Comparison of ENCODE assay signal across 13 cellular contexts in genomic region chr12:9951026-9951652, GRCh38. TPM values are rescaled to one million over a fixed set of nuclear protein-coding genes. Genes with fewer than 3 reads are reported as not detected.
DNase-seq lines count a peak whose midpoint lies in the region; ATAC-seq and TF ChIP-seq lines count a peak whose summit lies in the region.
"Had no signal": no experiment of that assay in that cellular context is flagged by ENCODE, and none has a peak within 500 bp of the region (broad histone marks: within the 10 kb centered on the region; RNA-seq: fewer than 3 reads in every experiment).

No MANE protein-coding gene starts in this region.

- CTCF ChIA-PET in CD4-positive, alpha-beta memory T cell (lab: Charles Lee; ENCODE audit: partially characterized antibody): interaction anchor here (1.0 kb wide), 1 partner anchor 33 kb away, joined by 4 read pairs; no protein-coding TSS in a partner anchor
- CTCF ChIA-PET in activated CD4-positive, alpha-beta memory T cell treated with anti-CD3 and anti-CD28 coated beads for 36 hours (lab: Charles Lee): interaction anchor here (1.1 to 1.7 kb wide), 2 partner anchors 188 to 190 kb away, joined by 3 to 6 read pairs; no protein-coding TSS in a partner anchor

- peak; percentile 36 to 61 (median 49) for DNase-seq in CD4-positive, alpha-beta memory T cell
- peak; percentile 57 for DNase-seq in activated CD4-positive, alpha-beta memory T cell treated with anti-CD3 and anti-CD28 coated beads for 36 hours
- DNase-seq in mucosa of descending colon: no peak
- DNase-seq in Karpas-422: no peak
- DNase-seq in posterior cingulate gyrus: no peak
- DNase-seq in activated CD4-positive, CD25-positive, alpha-beta regulatory T cell treated with anti-CD3 and anti-CD28 coated beads, Interleukin-2, amount 50 U/mL, for 72 hours: no peak
- DNase-seq: Caco-2 had no signal

- no peaks in the 10 kb centered on the region for H3K9me3 Mint-ChIP-seq in CD4-positive, alpha-beta memory T cell
- H3K9me3 Mint-ChIP-seq in activated CD4-positive, alpha-beta memory T cell treated with anti-CD3 and anti-CD28 coated beads for 36 hours: no peaks in the 10 kb centered on the region

- no peaks in the 10 kb centered on the region for H4K20me1 ChIP-seq in Karpas-422 (ENCODE audit: insufficient read depth, low read depth, low read length)

- TF ChIP-seq CTCF in mucosa of descending colon (IDR thresholded peaks at IDR 0.05): no peak

- no peaks in the 10 kb centered on the region for H3K9me3 ChIP-seq in CD4-positive, alpha-beta memory T cell (ENCODE audit: control insufficient read depth in 1 of 2, low read length in 2 of 2)
- H3K9me3 ChIP-seq in mucosa of descending colon: no peaks in the 10 kb centered on the region
- H3K9me3 ChIP-seq in Karpas-422 (ENCODE audit: low read length): no peaks in the 10 kb centered on the region
- H3K9me3 ChIP-seq: Caco-2 had no signal

- H3K36me3 Mint-ChIP-seq in CD4-positive, alpha-beta memory T cell: no peaks in the 10 kb centered on the region
- H3K36me3 Mint-ChIP-seq in activated CD4-positive, alpha-beta memory T cell treated with anti-CD3 and anti-CD28 coated beads for 36 hours: no peaks in the 10 kb centered on the region

- peaks cover 32% of the 10 kb centered on the region for H3K4me1 ChIP-seq in CD4-positive, alpha-beta memory T cell (ENCODE audit: insufficient read depth, low read length)
- H3K4me1 ChIP-seq in mucosa of descending colon (ENCODE audit: low read depth): no peaks in the 10 kb centered on the region
- no peaks in the 10 kb centered on the region for H3K4me1 ChIP-seq in Karpas-422 (ENCODE audit: low read length)
- H3K4me1 ChIP-seq: Caco-2 had no signal

- no peaks in the 10 kb centered on the region for H3K79me2 ChIP-seq in Karpas-422 (ENCODE audit: low read length)
- H3K79me2 ChIP-seq: hepatocyte had no signal

- H3K4me2 ChIP-seq in Karpas-422 (ENCODE audit: low read depth, low read length, poor library complexity, severe bottlenecking): no peak overlapping the region
- H3K4me2 ChIP-seq: hepatocyte had no signal

- no peaks in the 10 kb centered on the region for H3K36me3 ChIP-seq in CD4-positive, alpha-beta memory T cell (ENCODE audit: insufficient read depth, low read length)
- H3K36me3 ChIP-seq in mucosa of descending colon (ENCODE audit: low read depth): no peaks in the 10 kb centered on the region
- H3K36me3 ChIP-seq in Karpas-422 (ENCODE audit: insufficient read depth, low read length): no peaks in the 10 kb centered on the region

- H3K9me2 ChIP-seq in Karpas-422 (replicated peaks; ENCODE audit: insufficient read depth, low read length): no peaks in the 10 kb centered on the region

- no peak overlapping the region for H2AFZ ChIP-seq in Karpas-422 (ENCODE audit: low read length)
- H2AFZ ChIP-seq: hepatocyte had no signal

- POLR2A ChIA-PET in CD4-positive, alpha-beta memory T cell (lab: Charles Lee; ENCODE audit: partially characterized antibody): no interaction called here
- POLR2A ChIA-PET in activated CD4-positive, alpha-beta memory T cell treated with anti-CD3 and anti-CD28 coated beads for 36 hours (lab: Charles Lee): no interaction called here

- no peaks in the 10 kb centered on the region for H3K27me3 Mint-ChIP-seq in CD4-positive, alpha-beta memory T cell
- no peaks in the 10 kb centered on the region for H3K27me3 Mint-ChIP-seq in activated CD4-positive, alpha-beta memory T cell treated with anti-CD3 and anti-CD28 coated beads for 36 hours

- peak overlapping the region in 6 of 8 donors; percentile 7 to 73 (median 30) for H3K4me3 Mint-ChIP-seq in CD4-positive, alpha-beta memory T cell
- H3K4me3 Mint-ChIP-seq in activated CD4-positive, alpha-beta memory T cell treated with anti-CD3 and anti-CD28 coated beads for 36 hours: no peak overlapping the region

- intact Hi-C loops in CD4-positive, alpha-beta memory T cell (cut with micrococcal nuclease): no loop called here
- intact Hi-C loops in activated CD4-positive, alpha-beta memory T cell treated with anti-CD3 and anti-CD28 coated beads for 36 hours (cut with micrococcal nuclease): no loop called here
- intact Hi-C loops in mucosa of descending colon (cut with DNase I, micrococcal nuclease) (no loop called here), posterior cingulate gyrus (cut with DNase I) (no loop called here)

- TF ChIP-seq POLR2A in GM18505 (IDR thresholded peaks at IDR 0.05; ENCODE audit: borderline replicate concordance, extremely low read depth, insufficient read depth, insufficient read length): no peak

- H3K4me3 ChIP-seq in CD4-positive, alpha-beta memory T cell (ENCODE audit: low read length in 2 of 2): no peak overlapping the region
- H3K4me3 ChIP-seq in mucosa of descending colon (no peak overlapping the region), Karpas-422 (ENCODE audit: low read length) (no peak overlapping the region)
- H3K4me3 ChIP-seq: coronary artery, hepatocyte had no signal

- H3K4me1 Mint-ChIP-seq in CD4-positive, alpha-beta memory T cell: peaks cover 25 to 34% (median 29%) of the 10 kb centered on the region in 4 donors
- H3K4me1 Mint-ChIP-seq in activated CD4-positive, alpha-beta memory T cell treated with anti-CD3 and anti-CD28 coated beads for 36 hours (ENCODE audit: low read depth): peaks cover 38% of the 10 kb centered on the region

- no peak overlapping the region for H3K9ac ChIP-seq in Karpas-422 (ENCODE audit: low read length)

- H3K27me3 ChIP-seq in CD4-positive, alpha-beta memory T cell (ENCODE audit: insufficient read depth, low read length): no peaks in the 10 kb centered on the region
- no peaks in the 10 kb centered on the region for H3K27me3 ChIP-seq in Karpas-422 (ENCODE audit: low read length)
- H3K27me3 ChIP-seq: hepatocyte had no signal

- peak; percentile 40 for ATAC-seq in HG03108 (IDR thresholded peaks at IDR 0.05; ENCODE audit: unreplicated experiment)
- ATAC-seq in mucosa of descending colon: peak; percentile 64
- no peak for ATAC-seq in GM18505 (IDR thresholded peaks at IDR 0.05; ENCODE audit: unreplicated experiment)
- ATAC-seq: HepG2 had no signal

- no peak overlapping the region for H3K27ac ChIP-seq in CD4-positive, alpha-beta memory T cell (ENCODE audit: low read depth, low read length)
- no peak overlapping the region for H3K27ac ChIP-seq in Karpas-422 (ENCODE audit: low read length)
- H3K27ac ChIP-seq: coronary artery, hepatocyte had no signal

- H3K27ac Mint-ChIP-seq in CD4-positive, alpha-beta memory T cell: peak overlapping the region in 6 of 7 donors; percentile 22 to 65 (median 49)
- H3K27ac Mint-ChIP-seq in activated CD4-positive, alpha-beta memory T cell treated with anti-CD3 and anti-CD28 coated beads for 36 hours: peak overlapping the region; percentile 52

RNA-seq across cellular contexts. Expression of gene CLEC2A, which starts 19.0 kb away (rescaled TPM):
- total RNA-seq in CD4-positive, alpha-beta memory T cell: not detected
- not detected for polyA plus RNA-seq in CD4-positive, alpha-beta memory T cell
- not detected for total RNA-seq in activated CD4-positive, alpha-beta memory T cell treated with anti-CD3 and anti-CD28 coated beads for 36 hours
- total RNA-seq in mucosa of descending colon: not detected
- total RNA-seq in Karpas-422 (2014; rRNA removed; shearing (Covaris generic); ENCODE audit: low replicate concordance): not detected in 2 replicates
- total RNA-seq: Caco-2, hepatocyte, HepG2, ureter had no signal
- polyA plus RNA-seq: hepatocyte, HepG2 had no signal

RNA-seq across cellular contexts. Expression of gene CLEC12A, which starts 20.1 kb away (rescaled TPM):
- total RNA-seq in CD4-positive, alpha-beta memory T cell: under 1 TPM in 1 of 2 experiments, not detected in 1; 0.22 TPM
- polyA plus RNA-seq in CD4-positive, alpha-beta memory T cell: not detected
- total RNA-seq in activated CD4-positive, alpha-beta memory T cell treated with anti-CD3 and anti-CD28 coated beads for 36 hours: not detected
- total RNA-seq in mucosa of descending colon: 1 to 10 TPM in 1 of 3 donors, under 1 TPM in 2; 0.41 to 2.6 (median 0.89) TPM
- not detected in 2 replicates for total RNA-seq in Karpas-422 (2014; rRNA removed; shearing (Covaris generic); ENCODE audit: low replicate concordance)
- total RNA-seq: Caco-2, HepG2 had no signal
- polyA plus RNA-seq: HepG2 had no signal

RNA-seq across cellular contexts. Expression of gene CLEC1B, which starts 47.8 kb away (rescaled TPM):
- total RNA-seq in CD4-positive, alpha-beta memory T cell: not detected
- not detected for polyA plus RNA-seq in CD4-positive, alpha-beta memory T cell
- total RNA-seq in activated CD4-positive, alpha-beta memory T cell treated with anti-CD3 and anti-CD28 coated beads for 36 hours: not detected
- not detected for total RNA-seq in mucosa of descending colon
- total RNA-seq in Karpas-422 (2014; rRNA removed; shearing (Covaris generic); ENCODE audit: low replicate concordance): not detected in 2 replicates
- total RNA-seq: Caco-2, HepG2, ureter had no signal
- polyA plus RNA-seq: HepG2 had no signal

RNA-seq across cellular contexts. Expression of gene CLEC12B, which starts 59.3 kb away (rescaled TPM):
- total RNA-seq in CD4-positive, alpha-beta memory T cell: not detected
- not detected for polyA plus RNA-seq in CD4-positive, alpha-beta memory T cell
- total RNA-seq in activated CD4-positive, alpha-beta memory T cell treated with anti-CD3 and anti-CD28 coated beads for 36 hours: not detected
- total RNA-seq in mucosa of descending colon: not detected
- not detected in 2 replicates for total RNA-seq in Karpas-422 (2014; rRNA removed; shearing (Covaris generic); ENCODE audit: low replicate concordance)
- total RNA-seq: Caco-2, hepatocyte, HepG2, ureter had no signal
- polyA plus RNA-seq: hepatocyte, HepG2 had no signal

Comparison
In these comparisons a context has a peak if more than half of its experiments do, and no peak if none do; other contexts are left out.
1. DNase-seq: peak in CD4-positive, alpha-beta memory T cell (5 of 5) and activated CD4-positive, alpha-beta memory T cell treated with anti-CD3 and anti-CD28 coated beads for 36 hours (single experiment); none in mucosa of descending colon (0 of 3), Karpas-422 (single experiment), posterior cingulate gyrus (0 of 10) and activated CD4-positive, CD25-positive, alpha-beta regulatory T cell treated with anti-CD3 and anti-CD28 coated beads, Interleukin-2, amount 50 U/mL, for 72 hours (single experiment).